ENCODE assay signal across 1 cellular context in the genomic region with DNA sequence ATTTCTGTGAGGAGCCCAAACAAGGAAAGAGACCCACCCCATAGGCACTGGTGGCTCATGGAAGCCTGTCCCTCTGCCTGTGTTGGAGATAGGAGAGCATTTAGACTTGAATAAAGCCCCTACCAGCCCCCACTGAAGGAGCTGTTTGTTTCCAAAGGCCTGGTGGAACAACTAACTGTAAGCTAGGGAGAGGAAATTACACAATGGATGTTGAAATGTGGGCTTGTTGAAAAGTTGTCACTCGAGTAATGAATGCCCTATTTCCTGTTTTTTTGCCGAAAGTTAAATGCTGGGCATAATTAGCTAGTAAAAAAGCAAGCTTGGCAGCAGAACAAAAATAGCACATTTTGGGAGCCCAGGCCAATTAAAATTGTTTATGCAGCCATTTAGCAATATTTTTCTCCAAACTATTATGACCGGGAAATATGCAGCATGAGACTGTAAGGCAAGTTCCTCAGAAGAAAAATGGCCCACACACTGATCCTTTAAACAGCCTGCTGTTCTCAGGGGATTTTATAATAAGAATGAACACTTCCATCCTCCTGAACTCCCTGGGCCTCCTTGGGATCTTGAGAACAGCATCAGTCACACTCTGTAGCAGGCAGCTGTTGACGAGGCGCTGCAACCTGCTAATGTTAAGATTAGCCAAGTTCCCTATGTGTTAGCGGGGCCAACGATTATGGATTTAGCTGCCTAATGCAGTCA.
TF ChIP-seq lines count a peak whose summit lies in the region.

No MANE protein-coding gene starts in this region.

TF ChIP-seq in H1, 55 proteins besides CTCF, POLR2A, EP300 and RAD21:
- TF ChIP-seq, protein P1, sequence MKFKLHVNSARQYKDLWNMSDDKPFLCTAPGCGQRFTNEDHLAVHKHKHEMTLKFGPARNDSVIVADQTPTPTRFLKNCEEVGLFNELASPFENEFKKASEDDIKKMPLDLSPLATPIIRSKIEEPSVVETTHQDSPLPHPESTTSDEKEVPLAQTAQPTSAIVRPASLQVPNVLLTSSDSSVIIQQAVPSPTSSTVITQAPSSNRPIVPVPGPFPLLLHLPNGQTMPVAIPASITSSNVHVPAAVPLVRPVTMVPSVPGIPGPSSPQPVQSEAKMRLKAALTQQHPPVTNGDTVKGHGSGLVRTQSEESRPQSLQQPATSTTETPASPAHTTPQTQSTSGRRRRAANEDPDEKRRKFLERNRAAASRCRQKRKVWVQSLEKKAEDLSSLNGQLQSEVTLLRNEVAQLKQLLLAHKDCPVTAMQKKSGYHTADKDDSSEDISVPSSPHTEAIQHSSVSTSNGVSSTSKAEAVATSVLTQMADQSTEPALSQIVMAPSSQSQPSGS (IDR thresholded peaks at IDR 0.05; ENCODE audit: low read length), result no peak
- TF ChIP-seq SIRT6 (IDR thresholded peaks at IDR 0.05; ENCODE audit: low read length) (no peak), RBBP5 (IDR thresholded peaks at IDR 0.05; ENCODE audit: borderline replicate concordance, low read depth, low read length) (no peak), SP2 (IDR thresholded peaks at IDR 0.05; ENCODE audit: low read length) (no peak), TAF7 (optimal IDR thresholded peaks at IDR 0.05; ENCODE audit: borderline replicate concordance, low read depth, low read length) (no peak), EZH2 (IDR thresholded peaks at IDR 0.05; ENCODE audit: low read depth, low read length, severe bottlenecking) (no peak), CEBPB (IDR thresholded peaks at IDR 0.05; ENCODE audit: low read depth, low read length) (no peak), SP4 (IDR thresholded peaks at IDR 0.05; ENCODE audit: low read length) (no peak), POU5F1 (IDR thresholded peaks at IDR 0.05; ENCODE audit: low read depth, low read length) (no peak), BCL11A (IDR thresholded peaks at IDR 0.05; ENCODE audit: low read depth in 2 of 2, low read length in 2 of 2) (no peak), CTBP2 (IDR thresholded peaks at IDR 0.05; ENCODE audit: borderline replicate concordance, insufficient read depth, insufficient read length, low read length) (no peak)
- TF ChIP-seq, protein P2, sequence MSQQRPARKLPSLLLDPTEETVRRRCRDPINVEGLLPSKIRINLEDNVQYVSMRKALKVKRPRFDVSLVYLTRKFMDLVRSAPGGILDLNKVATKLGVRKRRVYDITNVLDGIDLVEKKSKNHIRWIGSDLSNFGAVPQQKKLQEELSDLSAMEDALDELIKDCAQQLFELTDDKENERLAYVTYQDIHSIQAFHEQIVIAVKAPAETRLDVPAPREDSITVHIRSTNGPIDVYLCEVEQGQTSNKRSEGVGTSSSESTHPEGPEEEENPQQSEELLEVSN (IDR thresholded peaks at IDR 0.05), result no peak
